8 cellular contexts compared by ENCODE assay signal in genomic region chr10:4241724-4242345, GRCh38.
A peak's percentile ranks its signal among the peaks of the same experiment; 100 is the strongest.
DNase-seq lines count a peak whose midpoint lies in the region; ATAC-seq and TF ChIP-seq lines count a peak whose summit lies in the region.

No MANE protein-coding gene starts in this region.

- H3K9me3 ChIP-seq in SK-N-SH, result no peaks in the 10 kb centered on the region
- no peaks in the 10 kb centered on the region for H3K9me3 ChIP-seq in ovary

- H3K9me3 Mint-ChIP-seq in activated CD8-positive, alpha-beta memory T cell treated with anti-CD3 and anti-CD28 coated beads, Interleukin-2, amount 10 ng/mL, durations not matched to agents 7 days and 5 days (ENCODE audit: low read depth), result peaks cover 1% of the 10 kb centered on the region

- H3K36me3 ChIP-seq in SK-N-SH (replicated peaks in 1 of 2; ENCODE audit: control insufficient read depth in 1 of 2, insufficient read depth in 2 of 2, low read length in 1 of 2) (peaks cover 0 to 16% of the 10 kb centered on the region in 2 experiments), ovary (no peaks in the 10 kb centered on the region)

- no peak for TF ChIP-seq CTCF in SK-N-SH (IDR thresholded peaks at IDR 0.05)
- no peak for TF ChIP-seq CTCF in ovary (IDR thresholded peaks at IDR 0.05)

- no peak for ATAC-seq in activated CD8-positive, alpha-beta memory T cell treated with anti-CD3 and anti-CD28 coated beads, Interleukin-2, amount 10 ng/mL, durations not matched to agents 7 days and 5 days

- peaks cover 46% of the 10 kb centered on the region for H3K79me2 ChIP-seq in SK-N-SH (ENCODE audit: insufficient read depth)

- no peak overlapping the region for H2AFZ ChIP-seq in SK-N-SH (ENCODE audit: low read depth)

- H3K27ac ChIP-seq in SK-N-SH (ENCODE audit: low read depth in 2 of 2, low read length in 1 of 2) (peak overlapping the region; percentile 90 to 100), ovary (no peak overlapping the region)

- no peaks in the 10 kb centered on the region for H3K9me2 ChIP-seq in SK-N-SH

- H3K27me3 ChIP-seq in SK-N-SH (ENCODE audit: insufficient read depth) (no peaks in the 10 kb centered on the region), ovary (no peaks in the 10 kb centered on the region)

- peaks cover 40% of the 10 kb centered on the region for H3K4me1 Mint-ChIP-seq in activated CD8-positive, alpha-beta memory T cell treated with anti-CD3 and anti-CD28 coated beads, Interleukin-2, amount 10 ng/mL, durations not matched to agents 7 days and 5 days

- no peaks in the 10 kb centered on the region for H4K20me1 ChIP-seq in SK-N-SH (ENCODE audit: insufficient read depth)

- no peak for TF ChIP-seq RAD21 in SK-N-SH (IDR thresholded peaks at IDR 0.05; ENCODE audit: low read length)

- H3K4me1 ChIP-seq in SK-N-SH (ENCODE audit: control insufficient read depth in 1 of 2, insufficient read depth in 2 of 2, low read depth in 1 of 2, low read length in 1 of 2), result peaks cover 9 to 14% of the 10 kb centered on the region in 2 experiments; a peak in 3 of 4 replicates
- H3K4me1 ChIP-seq in ovary (ENCODE audit: insufficient read depth), result peaks cover 5% of the 10 kb centered on the region

- no peak overlapping the region for H3K27ac Mint-ChIP-seq in activated CD8-positive, alpha-beta memory T cell treated with anti-CD3 and anti-CD28 coated beads, Interleukin-2, amount 10 ng/mL, durations not matched to agents 7 days and 5 days

- H3K9ac ChIP-seq in SK-N-SH, result peak overlapping the region; percentile 92

- H3K27me3 Mint-ChIP-seq in activated CD8-positive, alpha-beta memory T cell treated with anti-CD3 and anti-CD28 coated beads, Interleukin-2, amount 10 ng/mL, durations not matched to agents 7 days and 5 days, result no peaks in the 10 kb centered on the region

- POLR2A ChIA-PET in SK-N-SH (lab: Yijun Ruan, JAX), result no interaction called here

- peaks cover 52% of the 10 kb centered on the region for H3F3A ChIP-seq in SK-N-SH (replicated peaks; ENCODE audit: insufficient read depth)

- H3K4me2 ChIP-seq in SK-N-SH, result peak overlapping the region; percentile 71

- intact Hi-C loops in ovary (cut with DNase I), result no loop called here

- H3K36me3 Mint-ChIP-seq in activated CD8-positive, alpha-beta memory T cell treated with anti-CD3 and anti-CD28 coated beads, Interleukin-2, amount 10 ng/mL, durations not matched to agents 7 days and 5 days, result peaks cover 11% of the 10 kb centered on the region

- no peak overlapping the region for H3K4me3 Mint-ChIP-seq in activated CD8-positive, alpha-beta memory T cell treated with anti-CD3 and anti-CD28 coated beads, Interleukin-2, amount 10 ng/mL, durations not matched to agents 7 days and 5 days

- WGBS in SK-N-SH (ENCODE audit: low lambda C conversion rate), result 17% methylated on average over 7 of the region's 7 CpGs
- 3 to 4% (median 3%) methylated on average over 7 of the region's 7 CpGs for WGBS in ovary, 3 donors

- TF ChIP-seq EP300 in SK-N-SH (IDR thresholded peaks at IDR 0.05; ENCODE audit: borderline replicate concordance in 1 of 2, low read depth in 1 of 2, low read length in 1 of 2), result peak in 1 of 2 experiments; percentile 74; a peak in 1 of 4 replicates
- peak; percentile 24 for TF ChIP-seq EP300 in ovary (IDR thresholded peaks at IDR 0.05)

- TF ChIP-seq POLR2A in ovary (IDR thresholded peaks at IDR 0.05), result no peak

- CTCF ChIA-PET in SK-N-SH (lab: Yijun Ruan, JAX), result interaction anchor here (0.9 kb wide), 1 partner anchor 11 kb away, joined by 3 read pairs; no protein-coding TSS in a partner anchor
- CTCF ChIA-PET in activated CD8-positive, alpha-beta memory T cell treated with anti-CD3 and anti-CD28 coated beads, Interleukin-2, amount 10 ng/mL, durations not matched to agents 7 days and 5 days (lab: Charles Lee), result no interaction called here

- H3K4me3 ChIP-seq in SK-N-SH (ENCODE audit: low read depth in 2 of 2, low read length in 1 of 2) (peak overlapping the region; percentile 36 to 59; a peak in 3 of 4 replicates), ovary (peak overlapping the region; percentile 3)

- DNase-seq in AG20443 (ENCODE audit: low spot score) (peak; percentile 73), SK-N-SH (no peak), foreskin melanocyte (peak; percentile 99), ovary (peak in 2 of 5 donors; percentile 30 to 34), HUDEP-2 (lab: John Stamatoyannopoulos, UW; ENCODE audit: unreplicated experiment in 76 of 76) (no peak), NCI-H2227 treated with DMSO at 0.1 percent for 48 hours (lab: John Stamatoyannopoulos, UW) (no peak)
- DNase-seq in activated CD8-positive, alpha-beta memory T cell treated with anti-CD3 and anti-CD28 coated beads, Interleukin-2, amount 10 ng/mL, durations not matched to agents 7 days and 5 days, result no peak
- no peak for DNase-seq in activated naive CD4-positive, alpha-beta T cell treated with Interleukin-2 at 50 U/mL for 16 hours

TF ChIP-seq in SK-N-SH, 30 proteins besides CTCF, POLR2A, EP300 and RAD21 (continues in another document):
- TF ChIP-seq TEAD4 (IDR thresholded peaks at IDR 0.05; ENCODE audit: borderline replicate concordance, insufficient read depth) (peak; percentile 63; the same call in 1 of the 2 replicates), IRF3 (IDR thresholded peaks at IDR 0.05; ENCODE audit: low read depth, low read length) (no peak), RFX5 (IDR thresholded peaks at IDR 0.05; ENCODE audit: low read length) (no peak), FOXJ3 (CRISPR knock-in tag; IDR thresholded peaks at IDR 0.05) (no peak), FOSL2 (IDR thresholded peaks at IDR 0.05; ENCODE audit: borderline replicate concordance, low read depth) (no peak), JUND (IDR thresholded peaks at IDR 0.05) (peak; percentile 52), TCF12 (IDR thresholded peaks at IDR 0.05) (peak; percentile 83), NRF1 (IDR thresholded peaks at IDR 0.05; ENCODE audit: low read depth, low read length) (no peak), TAF1 (IDR thresholded peaks at IDR 0.05; ENCODE audit: borderline replicate concordance, low read depth, low read length) (peak; percentile 83; the same call in 1 of the 2 replicates), REST (IDR thresholded peaks at IDR 0.05; ENCODE audit: low read depth, low read length) (0 out of 2 replicates have a peak, but pooled peaks have one; percentile 31), SIN3A (IDR thresholded peaks at IDR 0.05; ENCODE audit: borderline replicate concordance, low read depth, low read length) (no peak), NFIC (IDR thresholded peaks at IDR 0.05; ENCODE audit: borderline replicate concordance) (peak; percentile 59), GABPA (IDR thresholded peaks at IDR 0.05; ENCODE audit: low read depth) (no peak), ELF1 (IDR thresholded peaks at IDR 0.05) (no peak), SMC3 (IDR thresholded peaks at IDR 0.05; ENCODE audit: low read depth, low read length) (no peak), MEF2A (IDR thresholded peaks at IDR 0.05; ENCODE audit: borderline replicate concordance, low read depth) (peak; percentile 68), PBX3 (IDR thresholded peaks at IDR 0.05) (peak; percentile 29; the same call in 1 of the 2 replicates), RCOR1 (IDR thresholded peaks at IDR 0.05; ENCODE audit: low read length) (no peak), MAX (IDR thresholded peaks at IDR 0.05; ENCODE audit: low read depth) (peak; percentile 10; the same call in 1 of the 2 replicates)

Comparison
In these comparisons a context has a peak if more than half of its experiments do, and no peak if none do; other contexts are left out.
1. DNase-seq: peak in AG20443 (single experiment) and foreskin melanocyte (single experiment); none in SK-N-SH (single experiment), activated CD8-positive, alpha-beta memory T cell treated with anti-CD3 and anti-CD28 coated beads, Interleukin-2, amount 10 ng/mL, durations not matched to agents 7 days and 5 days (single experiment), HUDEP-2 (0 of 76), activated naive CD4-positive, alpha-beta T cell treated with Interleukin-2 at 50 U/mL for 16 hours (single experiment) and NCI-H2227 treated with DMSO at 0.1 percent for 48 hours (single experiment).
2. H3K27ac ChIP-seq: peak in SK-N-SH (2 of 2); none in ovary (0 of 2).